In the genomic region with DNA sequence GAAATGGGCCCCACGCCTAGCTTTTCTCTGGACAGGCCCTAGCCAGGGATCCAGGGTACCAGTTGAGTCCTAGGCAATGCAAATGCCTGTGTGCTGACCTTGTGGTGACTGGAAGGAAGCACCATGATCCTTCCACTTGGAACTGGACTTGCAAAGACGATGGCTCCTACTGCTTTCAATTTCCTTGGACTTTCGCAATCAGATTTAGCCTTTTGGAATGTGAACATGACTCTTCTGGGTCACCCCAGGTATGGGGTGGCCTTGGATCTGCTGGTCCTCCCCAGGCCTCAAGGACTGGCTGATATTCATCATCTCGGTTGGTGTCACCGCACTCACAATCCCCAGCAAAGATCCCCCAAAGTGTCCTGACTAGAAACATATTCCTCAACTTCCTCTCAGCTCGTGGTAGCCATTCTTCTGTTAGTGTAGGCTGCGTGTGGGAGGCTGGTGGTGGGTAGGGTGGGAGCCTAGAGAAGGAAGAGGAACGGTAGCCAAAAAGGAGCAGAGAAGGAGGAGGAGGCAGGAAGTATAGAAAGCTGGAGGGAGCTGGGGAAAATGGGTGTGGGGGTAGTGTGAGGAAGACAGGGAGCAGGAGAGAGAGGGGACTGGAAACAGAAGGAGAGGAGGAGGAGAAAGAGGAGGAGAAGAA, we compare ENCODE assay signal across 16 cellular contexts.
DNase-seq lines count a peak whose midpoint lies in the region; ATAC-seq, FAIRE-seq and TF ChIP-seq lines count a peak whose summit lies in the region.
"Had no signal": no experiment of that assay in that cellular context is flagged by ENCODE, and none has a peak within 500 bp of the region (broad histone marks: within the 10 kb centered on the region; RNA-seq: fewer than 3 reads in every experiment).

No MANE protein-coding gene starts in this region.

- peaks cover 29% of the 10 kb centered on the region for H3K27me3 Mint-ChIP-seq in activated naive CD8-positive, alpha-beta T cell
- H3K27me3 Mint-ChIP-seq in activated naive CD8-positive, alpha-beta T cell treated with anti-CD3 and anti-CD28 coated beads, Interleukin-2, amount 50 U/mL, for 24 hours = peaks cover 40% of the 10 kb centered on the region
- H3K27me3 Mint-ChIP-seq in astrocyte (ENCODE audit: low read depth, unreplicated experiment) = peaks cover 62% of the 10 kb centered on the region

- H3K4me3 ChIP-seq in astrocyte (ENCODE audit: insufficient read depth, low read depth, low read length) (no peak overlapping the region), tibial nerve (no peak overlapping the region)

- H3K9me3 ChIP-seq in astrocyte (ENCODE audit: insufficient read depth, low read depth, low read length) (no peaks in the 10 kb centered on the region), tibial nerve (no peaks in the 10 kb centered on the region)
- H3K9me3 ChIP-seq: BE2C had no signal

- H3K27ac ChIP-seq in astrocyte (ENCODE audit: low read depth, low read length) (no peak overlapping the region), tibial nerve (no peak overlapping the region)
- H3K27ac ChIP-seq: RWPE1 had no signal

- H3K36me3 ChIP-seq in astrocyte (ENCODE audit: insufficient read depth, low read length) (no peaks in the 10 kb centered on the region), tibial nerve (no peaks in the 10 kb centered on the region)
- H3K36me3 ChIP-seq: BE2C had no signal

- H3K9ac ChIP-seq in astrocyte (ENCODE audit: low read length) = no peak overlapping the region

- H3K36me3 Mint-ChIP-seq in activated naive CD8-positive, alpha-beta T cell = no peaks in the 10 kb centered on the region
- no peaks in the 10 kb centered on the region for H3K36me3 Mint-ChIP-seq in activated naive CD8-positive, alpha-beta T cell treated with anti-CD3 and anti-CD28 coated beads, Interleukin-2, amount 50 U/mL, for 24 hours (ENCODE audit: low read depth)
- peaks cover 3% of the 10 kb centered on the region for H3K36me3 Mint-ChIP-seq in astrocyte (ENCODE audit: low read depth, unreplicated experiment)

- no peak for TF ChIP-seq RAD21 in Ishikawa (IDR thresholded peaks at IDR 0.05; ENCODE audit: low read depth)

- H3K4me2 ChIP-seq in astrocyte (ENCODE audit: low read length) = no peak overlapping the region

- no peaks in the 10 kb centered on the region for H4K20me1 ChIP-seq in astrocyte (ENCODE audit: insufficient read depth, low read length)

- H3K79me2 ChIP-seq in astrocyte (ENCODE audit: insufficient read depth, low read length) = no peaks in the 10 kb centered on the region

- TF ChIP-seq CTCF in astrocyte (IDR thresholded peaks at IDR 0.05; ENCODE audit: insufficient read depth, low read depth, low read length) (no peak), tibial nerve (IDR thresholded peaks at IDR 0.05) (no peak)

- no peak overlapping the region for H2AFZ ChIP-seq in astrocyte (ENCODE audit: low read depth, low read length)

- TF ChIP-seq EP300 in Ishikawa (IDR thresholded peaks at IDR 0.05; ENCODE audit: borderline replicate concordance) (no peak), tibial nerve (IDR thresholded peaks at IDR 0.05) (no peak)

- H3K9me3 Mint-ChIP-seq in activated naive CD8-positive, alpha-beta T cell (ENCODE audit: low read depth) = no peaks in the 10 kb centered on the region
- H3K9me3 Mint-ChIP-seq in activated naive CD8-positive, alpha-beta T cell treated with anti-CD3 and anti-CD28 coated beads, Interleukin-2, amount 50 U/mL, for 24 hours = no peaks in the 10 kb centered on the region
- no peaks in the 10 kb centered on the region for H3K9me3 Mint-ChIP-seq in astrocyte (ENCODE audit: unreplicated experiment)

- ATAC-seq in activated naive CD8-positive, alpha-beta T cell treated with anti-CD3 and anti-CD28 coated beads, Interleukin-2, amount 50 U/mL, for 24 hours = no peak
- no peak for ATAC-seq in HG03159 (IDR thresholded peaks at IDR 0.05; ENCODE audit: unreplicated experiment)
- ATAC-seq: PC-3 had no signal

- H3K4me3 Mint-ChIP-seq in activated naive CD8-positive, alpha-beta T cell = no peak overlapping the region
- H3K4me3 Mint-ChIP-seq in activated naive CD8-positive, alpha-beta T cell treated with anti-CD3 and anti-CD28 coated beads, Interleukin-2, amount 50 U/mL, for 24 hours = no peak overlapping the region
- peak overlapping the region; percentile 34 for H3K4me3 Mint-ChIP-seq in astrocyte (ENCODE audit: unreplicated experiment)

- no peak for DNase-seq in activated naive CD8-positive, alpha-beta T cell treated with anti-CD3 and anti-CD28 coated beads, Interleukin-2, amount 50 U/mL, for 24 hours
- DNase-seq in astrocyte (ENCODE audit: low read depth) (no peak), HPDE6-E6E7 (ENCODE audit: extremely low spot score) (no peak), tibial nerve (ENCODE audit: low spot score in 2 of 2) (no peak), DMS153 (lab: John Stamatoyannopoulos, UW) (no peak)
- DNase-seq: 8988T, BE2C, NCI-H1417 treated with DMSO at 0.1 percent for 48 hours, NCI-H1930 had no signal

- peaks cover 18% of the 10 kb centered on the region for H3K4me1 Mint-ChIP-seq in activated naive CD8-positive, alpha-beta T cell (ENCODE audit: low read depth)
- peaks cover 10% of the 10 kb centered on the region for H3K4me1 Mint-ChIP-seq in activated naive CD8-positive, alpha-beta T cell treated with anti-CD3 and anti-CD28 coated beads, Interleukin-2, amount 50 U/mL, for 24 hours
- no peaks in the 10 kb centered on the region for H3K4me1 Mint-ChIP-seq in astrocyte (ENCODE audit: low read depth, unreplicated experiment)

- no peak for FAIRE-seq in astrocyte (lab: Jason Lieb, UNC)
- FAIRE-seq: GM12892, HTR-8/SVneo had no signal

- H3K27me3 ChIP-seq in astrocyte (ENCODE audit: insufficient read depth, low read length) (peaks cover 56% of the 10 kb centered on the region), tibial nerve (peaks cover 0 to 86% of the 10 kb centered on the region in 2 donors)
- H3K27me3 ChIP-seq: BE2C had no signal

- H3K27ac Mint-ChIP-seq in activated naive CD8-positive, alpha-beta T cell = peak overlapping the region; percentile 28
- no peak overlapping the region for H3K27ac Mint-ChIP-seq in activated naive CD8-positive, alpha-beta T cell treated with anti-CD3 and anti-CD28 coated beads, Interleukin-2, amount 50 U/mL, for 24 hours
- no peak overlapping the region for H3K27ac Mint-ChIP-seq in astrocyte (ENCODE audit: unreplicated experiment)

- WGBS in tibial nerve, 2 donors = 62 to 68% methylated on average over 8 of the region's 8 CpGs

- TF ChIP-seq POLR2A in tibial nerve (IDR thresholded peaks at IDR 0.05) = no peak

- peaks cover 2% of the 10 kb centered on the region for H3K4me1 ChIP-seq in astrocyte (ENCODE audit: insufficient read depth, low read length)
- peaks cover 0 to 10% (median 0%) of the 10 kb centered on the region in 4 donors for H3K4me1 ChIP-seq in tibial nerve
- H3K4me1 ChIP-seq: BE2C had no signal

TF ChIP-seq in Ishikawa, 13 proteins besides CTCF, POLR2A, EP300 and RAD21:
- peak; percentile 46; the same call in 1 of the 2 replicates for TF ChIP-seq CEBPB (IDR thresholded peaks at IDR 0.05)
- no peak for TF ChIP-seq TCF12 (IDR thresholded peaks at IDR 0.05; ENCODE audit: low read depth)
